15 cellular contexts compared by ENCODE assay signal in the genomic region with DNA sequence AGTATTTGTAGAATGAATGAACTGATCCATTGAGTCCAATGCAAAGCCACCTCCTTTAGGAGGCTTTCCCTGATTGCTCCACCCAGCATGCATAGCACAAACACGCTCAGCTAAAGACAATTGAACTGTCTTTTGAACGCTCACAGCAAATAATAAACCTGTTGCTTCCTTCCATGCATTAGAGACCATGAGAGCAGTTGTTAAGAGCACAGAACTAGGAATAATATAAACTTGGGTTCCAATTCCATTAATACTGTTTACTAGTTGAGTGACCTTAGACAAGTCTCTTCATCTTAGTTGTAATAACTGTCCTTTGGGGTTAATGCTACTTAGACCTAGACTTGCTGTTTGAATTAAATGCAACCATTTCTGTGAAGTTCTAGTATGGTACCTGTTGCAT. TPM values are rescaled to one million over a fixed set of nuclear protein-coding genes. Genes with fewer than 3 reads are reported as not detected.
DNase-seq lines count a peak whose midpoint lies in the region; ATAC-seq and TF ChIP-seq lines count a peak whose summit lies in the region.
"Had no signal": no experiment of that assay in that cellular context is flagged by ENCODE, and none has a peak within 500 bp of the region (broad histone marks: within the 10 kb centered on the region; RNA-seq: fewer than 3 reads in every experiment).

No MANE protein-coding gene starts in this region.

- no peak for TF ChIP-seq CTCF in thyroid gland (IDR thresholded peaks at IDR 0.05)

- peaks cover 66 to 77% of the 10 kb centered on the region in 2 donors for H3K4me1 ChIP-seq in thyroid gland

- ATAC-seq in HG03095 (IDR thresholded peaks at IDR 0.05; ENCODE audit: unreplicated experiment) (no peak), GM21717 (IDR thresholded peaks at IDR 0.05; ENCODE audit: unreplicated experiment) (no peak)

- DNase-seq in activated naive CD4-positive, alpha-beta T cell treated with anti-CD3 and anti-CD28 coated beads for 36 hours: no peak
- no peak for DNase-seq in activated naive CD4-positive, alpha-beta T cell (lab: John Stamatoyannopoulos, UW)
- DNase-seq in activated CD4-positive, alpha-beta memory T cell treated with anti-CD3 and anti-CD28 coated beads for 36 hours: no peak
- DNase-seq in immature natural killer cell (no peak), thyroid gland (no peak), AG08396 (ENCODE audit: low spot score) (no peak)
- DNase-seq: anterior cingulate cortex; effector CD8-positive, alpha-beta T cell; HCEC 1CT; kidney glomerular epithelial cell; NCI-H1105; NCI-H510A treated with DMSO at 0.1 percent for 48 hours; T-helper 9 cell had no signal

- 93 to 98% methylated on average over 2 of the region's 2 CpGs for WGBS in thyroid gland, 2 donors

- no peak for TF ChIP-seq POLR2A in thyroid gland (IDR thresholded peaks at IDR 0.05)

- peak overlapping the region; percentile 97 for H3K27ac Mint-ChIP-seq in activated naive CD4-positive, alpha-beta T cell treated with anti-CD3 and anti-CD28 coated beads for 36 hours
- peak overlapping the region; percentile 98 for H3K27ac Mint-ChIP-seq in activated CD4-positive, alpha-beta memory T cell treated with anti-CD3 and anti-CD28 coated beads for 36 hours
- H3K27ac Mint-ChIP-seq in immature natural killer cell: peak overlapping the region; percentile 98 to 100 (median 99)

- H3K36me3 ChIP-seq in thyroid gland: no peaks in the 10 kb centered on the region

- intact Hi-C loops in activated naive CD4-positive, alpha-beta T cell treated with anti-CD3 and anti-CD28 coated beads for 36 hours (cut with micrococcal nuclease): loop anchor here (1.0 to 10.0 kb wide), 4 partner anchors 8 to 649 kb away; partner anchors contain the start of genes ETV3, GON4L, MRPL24 and SYT11
- intact Hi-C loops in activated CD4-positive, alpha-beta memory T cell treated with anti-CD3 and anti-CD28 coated beads for 36 hours (cut with micrococcal nuclease): loop anchor here (5.0 to 10.0 kb wide), 2 partner anchors 412 to 649 kb away; partner anchors contain the start of genes GON4L and SYT11
- intact Hi-C loops in thyroid gland (cut with DNase I): loop anchor here (5.0 kb wide), 1 partner anchor 86 kb away; the partner anchor contains the start of gene NAXE

- H3K36me3 Mint-ChIP-seq in activated naive CD4-positive, alpha-beta T cell treated with anti-CD3 and anti-CD28 coated beads for 36 hours (ENCODE audit: low read depth): no peaks in the 10 kb centered on the region
- no peaks in the 10 kb centered on the region for H3K36me3 Mint-ChIP-seq in activated CD4-positive, alpha-beta memory T cell treated with anti-CD3 and anti-CD28 coated beads for 36 hours
- H3K36me3 Mint-ChIP-seq in immature natural killer cell: no peaks in the 10 kb centered on the region

- no peak overlapping the region for H3K4me3 Mint-ChIP-seq in activated naive CD4-positive, alpha-beta T cell treated with anti-CD3 and anti-CD28 coated beads for 36 hours
- H3K4me3 Mint-ChIP-seq in activated CD4-positive, alpha-beta memory T cell treated with anti-CD3 and anti-CD28 coated beads for 36 hours: no peak overlapping the region
- H3K4me3 Mint-ChIP-seq in immature natural killer cell: peak overlapping the region in 2 of 5 donors; percentile 29 to 80

- H3K27me3 ChIP-seq in thyroid gland: no peaks in the 10 kb centered on the region

- no peaks in the 10 kb centered on the region for H3K9me3 Mint-ChIP-seq in activated naive CD4-positive, alpha-beta T cell treated with anti-CD3 and anti-CD28 coated beads for 36 hours
- no peaks in the 10 kb centered on the region for H3K9me3 Mint-ChIP-seq in activated CD4-positive, alpha-beta memory T cell treated with anti-CD3 and anti-CD28 coated beads for 36 hours
- H3K9me3 Mint-ChIP-seq in immature natural killer cell: no peaks in the 10 kb centered on the region

- H3K4me1 Mint-ChIP-seq in activated naive CD4-positive, alpha-beta T cell treated with anti-CD3 and anti-CD28 coated beads for 36 hours (ENCODE audit: low read depth): peaks cover 69% of the 10 kb centered on the region
- H3K4me1 Mint-ChIP-seq in activated CD4-positive, alpha-beta memory T cell treated with anti-CD3 and anti-CD28 coated beads for 36 hours (ENCODE audit: low read depth): peaks cover 80% of the 10 kb centered on the region
- peaks cover 71 to 74% of the 10 kb centered on the region in 2 donors for H3K4me1 Mint-ChIP-seq in immature natural killer cell

- H3K27me3 Mint-ChIP-seq in activated naive CD4-positive, alpha-beta T cell treated with anti-CD3 and anti-CD28 coated beads for 36 hours (ENCODE audit: low read depth): no peaks in the 10 kb centered on the region
- H3K27me3 Mint-ChIP-seq in activated CD4-positive, alpha-beta memory T cell treated with anti-CD3 and anti-CD28 coated beads for 36 hours: no peaks in the 10 kb centered on the region
- H3K27me3 Mint-ChIP-seq in immature natural killer cell (ENCODE audit: low read depth in 3 of 3): peaks cover 12 to 30% (median 22%) of the 10 kb centered on the region in 3 donors

- H3K27ac ChIP-seq in thyroid gland: peak overlapping the region in 2 of 3 donors; percentile 88 to 100

- no peaks in the 10 kb centered on the region for H3K9me3 ChIP-seq in thyroid gland

- CTCF ChIA-PET in activated naive CD4-positive, alpha-beta T cell treated with anti-CD3 and anti-CD28 coated beads for 36 hours (lab: Charles Lee): no interaction called here
- CTCF ChIA-PET in activated CD4-positive, alpha-beta memory T cell treated with anti-CD3 and anti-CD28 coated beads for 36 hours (lab: Charles Lee): no interaction called here

- no peak overlapping the region for H3K4me3 ChIP-seq in thyroid gland (replicated peaks in 1 of 3)

- POLR2A ChIA-PET in activated CD4-positive, alpha-beta memory T cell treated with anti-CD3 and anti-CD28 coated beads for 36 hours (lab: Charles Lee): no interaction called here

RNA-seq across cellular contexts. Expression of gene MEF2D, which starts 5.9 kb away (rescaled TPM):
- total RNA-seq in activated naive CD4-positive, alpha-beta T cell treated with anti-CD3 and anti-CD28 coated beads for 36 hours: 10 to 100 TPM; 28.8 to 32.8 TPM
- total RNA-seq in activated CD4-positive, alpha-beta memory T cell treated with anti-CD3 and anti-CD28 coated beads for 36 hours: 10 to 100 TPM; 35.9 to 39.7 TPM
- 10 to 100 TPM in 1 of 3 donors, 1 to 10 TPM in 2; 5.0 to 22.8 (median 6.0) TPM for polyA plus RNA-seq in immature natural killer cell
- total RNA-seq in thyroid gland: 10 to 100 TPM; 26.4 to 80.6 (median 32.0) TPM
